Comparison of ENCODE assay signal across 22 cellular contexts in genomic region chr11:128896356-128896755, GRCh38. TPM values are rescaled to one million over a fixed set of nuclear protein-coding genes. Genes with fewer than 3 reads are reported as not detected.
"Had no signal": no experiment of that assay in that cellular context is flagged by ENCODE, and none has a peak within 500 bp of the region (broad histone marks: within the 10 kb centered on the region; RNA-seq: fewer than 3 reads in every experiment).

No MANE protein-coding gene starts in this region.

- H3K4me1 Mint-ChIP-seq: activated CD4-positive, alpha-beta T cell treated with anti-CD3 and anti-CD28 coated beads for 36 hours; activated T-helper 17 cell treated with anti-CD3 and anti-CD28 coated beads, Interleukin-2, amount 50 U/mL, for 72 hours had no signal

- H3K27ac Mint-ChIP-seq: activated CD4-positive, alpha-beta memory T cell treated with anti-CD3 and anti-CD28 coated beads, Interleukin-2, amount 10 ng/mL, durations not matched to agents 7 days and 5 days; activated CD4-positive, alpha-beta T cell treated with anti-CD3 and anti-CD28 coated beads for 36 hours; activated T-helper 17 cell treated with anti-CD3 and anti-CD28 coated beads, Interleukin-2, amount 50 U/mL, for 72 hours; naive thymus-derived CD4-positive, alpha-beta T cell; neural progenitor cell; stimulated activated memory B cell treated with anti-CD40 and anti-IgM and Interleukin-4, amounts not matched to agents 10 μg/mL and 1 μg/mL and 100 μg/mL, for 72 hours; T-helper 2 cell treated with Interferon-gamma antibody and Interleukin-4, amounts not matched to agents 5 μg/mL and 100 μg/mL, for 36 hours; WTC11 had no signal

- DNase-seq: activated CD4-positive, alpha-beta memory T cell treated with anti-CD3 and anti-CD28 coated beads, Interleukin-2, amount 10 ng/mL, durations not matched to agents 7 days and 5 days; activated CD4-positive, alpha-beta T cell treated with anti-CD3 and anti-CD28 coated beads for 36 hours; activated naive CD4-positive, alpha-beta T cell; activated T-cell treated with anti-CD3 and anti-CD28 coated beads, Interleukin-2, amount 50 U/mL, for 1 hour; aorta; cerebellar nuclear complex; cortex of kidney; erythroblast; mesenchymal stem cell; naive thymus-derived CD4-positive, alpha-beta T cell; right cardiac atrium; small intestine; stimulated activated CD4-positive, alpha-beta T cell treated with anti-CD3 and anti-CD28 coated beads, Interleukin-4, amount 100 ng/mL, for 4 hours had no signal

- H3K4me1 ChIP-seq: prostate gland had no signal

- H3K36me3 Mint-ChIP-seq: neural progenitor cell; stimulated activated memory B cell treated with anti-CD40 and anti-IgM and Interleukin-4, amounts not matched to agents 10 μg/mL and 1 μg/mL and 100 μg/mL, for 72 hours; WTC11 had no signal

- H3K9me3 ChIP-seq: prostate gland had no signal

- H3K4me3 ChIP-seq: neural progenitor cell, prostate gland had no signal

- H3K27ac ChIP-seq: neural progenitor cell, prostate gland had no signal

- H2AFZ ChIP-seq: neural progenitor cell had no signal

- H3K9me3 Mint-ChIP-seq: activated CD4-positive, alpha-beta memory T cell treated with anti-CD3 and anti-CD28 coated beads, Interleukin-2, amount 10 ng/mL, durations not matched to agents 7 days and 5 days; activated T-helper 17 cell treated with anti-CD3 and anti-CD28 coated beads, Interleukin-2, amount 50 U/mL, for 72 hours; neural progenitor cell; stimulated activated memory B cell treated with anti-CD40 and anti-IgM and Interleukin-4, amounts not matched to agents 10 μg/mL and 1 μg/mL and 100 μg/mL, for 72 hours; T-helper 2 cell treated with Interferon-gamma antibody and Interleukin-4, amounts not matched to agents 5 μg/mL and 100 μg/mL, for 36 hours; WTC11 had no signal

- H3K36me3 ChIP-seq: neural progenitor cell, prostate gland had no signal

- ATAC-seq: activated CD4-positive, alpha-beta T cell treated with anti-CD3 and anti-CD28 coated beads for 36 hours; activated T-helper 17 cell treated with anti-CD3 and anti-CD28 coated beads, Interleukin-2, amount 50 U/mL, for 72 hours; naive thymus-derived CD4-positive, alpha-beta T cell; stimulated activated memory B cell treated with anti-CD40 and anti-IgM and Interleukin-4, amounts not matched to agents 10 μg/mL and 1 μg/mL and 100 μg/mL, for 72 hours; WTC11 had no signal

- H3K9ac ChIP-seq: neural progenitor cell had no signal

- H3K4me2 ChIP-seq: neural progenitor cell had no signal

- H3K4me3 Mint-ChIP-seq: activated CD4-positive, alpha-beta memory T cell treated with anti-CD3 and anti-CD28 coated beads, Interleukin-2, amount 10 ng/mL, durations not matched to agents 7 days and 5 days; activated CD4-positive, alpha-beta T cell treated with anti-CD3 and anti-CD28 coated beads for 36 hours; activated T-helper 17 cell treated with anti-CD3 and anti-CD28 coated beads, Interleukin-2, amount 50 U/mL, for 72 hours; naive thymus-derived CD4-positive, alpha-beta T cell; neural progenitor cell; stimulated activated memory B cell treated with anti-CD40 and anti-IgM and Interleukin-4, amounts not matched to agents 10 μg/mL and 1 μg/mL and 100 μg/mL, for 72 hours; T-helper 2 cell treated with Interferon-gamma antibody and Interleukin-4, amounts not matched to agents 5 μg/mL and 100 μg/mL, for 36 hours; WTC11 had no signal

RNA-seq across cellular contexts. Expression of gene KCNJ5, which starts 5.2 kb away (rescaled TPM):
- total RNA-seq: activated CD4-positive, alpha-beta memory T cell treated with anti-CD3 and anti-CD28 coated beads, Interleukin-2, amount 10 ng/mL, durations not matched to agents 7 days and 5 days; activated CD4-positive, alpha-beta T cell treated with anti-CD3 and anti-CD28 coated beads for 36 hours; activated T-helper 17 cell treated with anti-CD3 and anti-CD28 coated beads, Interleukin-2, amount 50 U/mL, for 72 hours had no signal

RNA-seq across cellular contexts. Expression of gene KCNJ1, which starts 29.3 kb away (rescaled TPM):
- total RNA-seq: activated CD4-positive, alpha-beta memory T cell treated with anti-CD3 and anti-CD28 coated beads, Interleukin-2, amount 10 ng/mL, durations not matched to agents 7 days and 5 days; activated CD4-positive, alpha-beta T cell treated with anti-CD3 and anti-CD28 coated beads for 36 hours; activated T-helper 17 cell treated with anti-CD3 and anti-CD28 coated beads, Interleukin-2, amount 50 U/mL, for 72 hours; mucosa of gallbladder; naive thymus-derived CD4-positive, alpha-beta T cell; osteoblast; prostate gland; ureter had no signal

RNA-seq across cellular contexts. Expression of gene TP53AIP1, which starts 46.3 kb away (rescaled TPM):
- total RNA-seq: activated CD4-positive, alpha-beta memory T cell treated with anti-CD3 and anti-CD28 coated beads, Interleukin-2, amount 10 ng/mL, durations not matched to agents 7 days and 5 days; activated CD4-positive, alpha-beta T cell treated with anti-CD3 and anti-CD28 coated beads for 36 hours; activated T-helper 17 cell treated with anti-CD3 and anti-CD28 coated beads, Interleukin-2, amount 50 U/mL, for 72 hours; aorta; mucosa of gallbladder; naive thymus-derived CD4-positive, alpha-beta T cell; right cardiac atrium had no signal
